12 cellular contexts compared by ENCODE assay signal in genomic region chr4:146511381-146511780, GRCh38.
"Had no signal": no experiment of that assay in that cellular context is flagged by ENCODE, and none has a peak within 500 bp of the region (broad histone marks: within the 10 kb centered on the region; RNA-seq: fewer than 3 reads in every experiment).

No MANE protein-coding gene starts in this region.

- H3K27me3 ChIP-seq: cardiac muscle cell, esophagus muscularis mucosa, heart left ventricle had no signal

- H3K9me3 ChIP-seq: esophagus muscularis mucosa, heart left ventricle, left ventricle myocardium inferior had no signal

- DNase-seq: activated CD4-positive, alpha-beta T cell treated with anti-CD3 and anti-CD28 coated beads, Interleukin-2, amount 10 ng/mL, durations not matched to agents 7 days and 5 days; activated CD4-positive, CD25-positive, alpha-beta regulatory T cell; activated naive CD4-positive, alpha-beta T cell treated with anti-CD3 and anti-CD28 coated beads, Interleukin-2, amount 10 ng/mL, durations not matched to agents 7 days and 5 days; activated T-cell treated with anti-CD3 and anti-CD28 coated beads for 4 hours; heart left ventricle; left ventricle myocardium inferior; stimulated activated CD4-positive, alpha-beta T cell treated with anti-CD3 and anti-CD28 coated beads, Interleukin-12 subunit alpha, Interleukin-12 subunit beta, amount 100 ng/mL, for 4 hours; stimulated activated CD4-positive, alpha-beta T cell treated with anti-CD3 and anti-CD28 coated beads, Interleukin-2, amount 100 ng/mL, for 48 hours had no signal

- H3K27ac Mint-ChIP-seq: activated CD4-positive, alpha-beta T cell treated with anti-CD3 and anti-CD28 coated beads, Interleukin-2, amount 10 ng/mL, durations not matched to agents 7 days and 5 days; activated naive CD4-positive, alpha-beta T cell treated with anti-CD3 and anti-CD28 coated beads, Interleukin-2, amount 10 ng/mL, durations not matched to agents 7 days and 5 days; activated T-helper 17 cell treated with anti-CD3 and anti-CD28 coated beads, Interleukin-2, amount 50 U/mL, for 72 hours; stimulated activated naive CD8-positive, alpha-beta T cell treated with anti-CD3 and anti-CD28 coated beads, Interleukin-15, Interleukin-2, amounts not matched to agents 100 ng/mL and 50 ng/mL, for 24 hours had no signal

- H3K4me1 ChIP-seq: esophagus muscularis mucosa, heart left ventricle, left ventricle myocardium inferior had no signal

- H3K27me3 Mint-ChIP-seq: activated CD4-positive, alpha-beta T cell treated with anti-CD3 and anti-CD28 coated beads, Interleukin-2, amount 10 ng/mL, durations not matched to agents 7 days and 5 days; activated naive CD4-positive, alpha-beta T cell treated with anti-CD3 and anti-CD28 coated beads, Interleukin-2, amount 10 ng/mL, durations not matched to agents 7 days and 5 days; activated T-helper 17 cell treated with anti-CD3 and anti-CD28 coated beads, Interleukin-2, amount 50 U/mL, for 72 hours; stimulated activated naive CD8-positive, alpha-beta T cell treated with anti-CD3 and anti-CD28 coated beads, Interleukin-15, Interleukin-2, amounts not matched to agents 100 ng/mL and 50 ng/mL, for 24 hours had no signal

- H3K4me1 Mint-ChIP-seq: activated naive CD4-positive, alpha-beta T cell treated with anti-CD3 and anti-CD28 coated beads, Interleukin-2, amount 10 ng/mL, durations not matched to agents 7 days and 5 days had no signal

- H3K27ac ChIP-seq: cardiac muscle cell, esophagus muscularis mucosa, heart left ventricle, left ventricle myocardium inferior had no signal

- ATAC-seq: activated T-helper 17 cell treated with anti-CD3 and anti-CD28 coated beads, Interleukin-2, amount 50 U/mL, for 72 hours; heart left ventricle had no signal

- H3K9me3 Mint-ChIP-seq: activated CD4-positive, alpha-beta T cell treated with anti-CD3 and anti-CD28 coated beads, Interleukin-2, amount 10 ng/mL, durations not matched to agents 7 days and 5 days; activated naive CD4-positive, alpha-beta T cell treated with anti-CD3 and anti-CD28 coated beads, Interleukin-2, amount 10 ng/mL, durations not matched to agents 7 days and 5 days; activated T-helper 17 cell treated with anti-CD3 and anti-CD28 coated beads, Interleukin-2, amount 50 U/mL, for 72 hours; stimulated activated naive CD8-positive, alpha-beta T cell treated with anti-CD3 and anti-CD28 coated beads, Interleukin-15, Interleukin-2, amounts not matched to agents 100 ng/mL and 50 ng/mL, for 24 hours had no signal

- H3K36me3 ChIP-seq: cardiac muscle cell had no signal

- H3K4me3 Mint-ChIP-seq: activated CD4-positive, alpha-beta T cell treated with anti-CD3 and anti-CD28 coated beads, Interleukin-2, amount 10 ng/mL, durations not matched to agents 7 days and 5 days; activated naive CD4-positive, alpha-beta T cell treated with anti-CD3 and anti-CD28 coated beads, Interleukin-2, amount 10 ng/mL, durations not matched to agents 7 days and 5 days; activated T-helper 17 cell treated with anti-CD3 and anti-CD28 coated beads, Interleukin-2, amount 50 U/mL, for 72 hours; stimulated activated naive CD8-positive, alpha-beta T cell treated with anti-CD3 and anti-CD28 coated beads, Interleukin-15, Interleukin-2, amounts not matched to agents 100 ng/mL and 50 ng/mL, for 24 hours had no signal

- H3K4me3 ChIP-seq: cardiac muscle cell, esophagus muscularis mucosa, heart left ventricle, left ventricle myocardium inferior had no signal
